Comparison of ENCODE assay signal across 14 cellular contexts in the genomic region with DNA sequence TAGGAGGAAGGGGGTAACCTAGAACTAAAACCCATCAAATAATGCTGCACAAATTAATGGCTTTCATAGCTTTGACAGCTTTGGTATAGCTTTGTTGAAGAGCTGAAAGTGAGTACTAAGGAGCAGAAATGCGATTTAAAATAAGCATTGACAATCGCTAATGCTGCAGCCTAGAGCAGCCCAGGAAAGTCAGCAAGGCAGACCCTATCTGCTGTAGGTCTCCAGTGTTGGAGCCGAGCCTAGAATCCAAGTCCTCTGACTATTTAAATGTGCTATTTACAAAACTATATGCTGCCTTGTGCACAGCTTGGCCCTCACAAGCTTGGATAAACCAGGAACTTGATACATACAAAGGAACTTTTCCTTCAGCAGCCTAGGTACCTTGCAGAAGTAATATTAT.
DNase-seq lines count a peak whose midpoint lies in the region; ATAC-seq, FAIRE-seq and TF ChIP-seq lines count a peak whose summit lies in the region.
"Had no signal": no experiment of that assay in that cellular context is flagged by ENCODE, and none has a peak within 500 bp of the region (broad histone marks: within the 10 kb centered on the region; RNA-seq: fewer than 3 reads in every experiment).

No MANE protein-coding gene starts in this region.

- no peak overlapping the region for H3K27ac Mint-ChIP-seq in CD8-positive, alpha-beta memory T cell

- no peak overlapping the region for H3K4me3 ChIP-seq in left ventricle myocardium inferior
- H3K4me3 ChIP-seq in right cardiac atrium (ENCODE audit: low read length), result no peak overlapping the region
- H3K4me3 ChIP-seq in CD8-positive, alpha-beta memory T cell (ENCODE audit: low read length), result no peak overlapping the region
- no peak overlapping the region for H3K4me3 ChIP-seq in fibroblast of pulmonary artery (replicated peaks; ENCODE audit: low read depth, low read length)
- H3K4me3 ChIP-seq in ascending aorta, result no peak overlapping the region
- H3K4me3 ChIP-seq: BLaER1 treated with 17β-estradiol and CSF1 and Interleukin-3, amounts not matched to agents 10 nM and 100 nM; HAP-1 had no signal

- ATAC-seq in right cardiac atrium, result no peak

- TF ChIP-seq CTCF in left ventricle myocardium inferior (IDR thresholded peaks at IDR 0.05; ENCODE audit: borderline replicate concordance) (no peak), fibroblast of pulmonary artery (IDR thresholded peaks at IDR 0.05; ENCODE audit: low read length, missing control alignments) (no peak), ascending aorta (IDR thresholded peaks at IDR 0.05) (no peak)

- no peaks in the 10 kb centered on the region for H3K27me3 Mint-ChIP-seq in CD8-positive, alpha-beta memory T cell
- H3K27me3 Mint-ChIP-seq: B cell had no signal

- H3K4me1 Mint-ChIP-seq in CD8-positive, alpha-beta memory T cell, result peaks cover 9 to 53% (median 30%) of the 10 kb centered on the region in 3 donors

- H3K4me3 Mint-ChIP-seq in CD8-positive, alpha-beta memory T cell, result no peak overlapping the region
- H3K4me3 Mint-ChIP-seq: B cell had no signal

- intact Hi-C loops in left ventricle myocardium inferior (cut with micrococcal nuclease) (no loop called here), right cardiac atrium (cut with DNase I) (loop anchor here in 1 of 4 donors (10.0 kb wide), 1 partner anchor 99 kb away; no protein-coding TSS in a partner anchor), ascending aorta (cut with DNase I) (no loop called here)

- CTCF ChIA-PET in CD8-positive, alpha-beta memory T cell (lab: Charles Lee), result interaction anchor here (1.2 kb wide), 1 partner anchor 306 kb away, joined by 3 read pairs; no protein-coding TSS in a partner anchor

- POLR2A ChIA-PET in CD8-positive, alpha-beta memory T cell (lab: Charles Lee), result no interaction called here

- DNase-seq in left ventricle myocardium inferior, result no peak
- DNase-seq in right cardiac atrium, result no peak
- DNase-seq in CD8-positive, alpha-beta memory T cell, result no peak
- DNase-seq in H54 (ENCODE audit: insufficient read length, low spot score), result no peak
- peak; percentile 6 for DNase-seq in fibroblast of pulmonary artery (ENCODE audit: low read depth)
- DNase-seq in DMS153 treated with DMSO at 0.1 percent for 48 hours (lab: John Stamatoyannopoulos, UW; ENCODE audit: unreplicated experiment), result no peak
- no peak for DNase-seq in ascending aorta (ENCODE audit: low spot score in 2 of 2)
- DNase-seq: Caco-2, DMS79 had no signal

- TF ChIP-seq POLR2A in H54 (IDR thresholded peaks at IDR 0.05; ENCODE audit: low read depth, low read length), result no peak

- peaks cover 16 to 46% (median 21%) of the 10 kb centered on the region in 3 donors for H3K36me3 Mint-ChIP-seq in CD8-positive, alpha-beta memory T cell

- FAIRE-seq in H54 (lab: Jason Lieb, UNC), result peak; percentile 61
- FAIRE-seq: D721Med, H1 had no signal

- no peaks in the 10 kb centered on the region for H3K27me3 ChIP-seq in left ventricle myocardium inferior (ENCODE audit: low read depth)
- no peaks in the 10 kb centered on the region for H3K27me3 ChIP-seq in right cardiac atrium (ENCODE audit: control insufficient read depth, insufficient read depth)
- no peaks in the 10 kb centered on the region for H3K27me3 ChIP-seq in CD8-positive, alpha-beta memory T cell (ENCODE audit: insufficient read depth, low read length, poor library complexity, severe bottlenecking)
- H3K27me3 ChIP-seq in ascending aorta, result no peaks in the 10 kb centered on the region
- H3K27me3 ChIP-seq: BLaER1 treated with 17β-estradiol and CSF1 and Interleukin-3, amounts not matched to agents 10 nM and 100 nM had no signal

- H3K9me3 ChIP-seq in left ventricle myocardium inferior (replicated peaks), result peaks cover 9% of the 10 kb centered on the region
- no peaks in the 10 kb centered on the region for H3K9me3 ChIP-seq in right cardiac atrium (ENCODE audit: control insufficient read depth, low read length)
- no peaks in the 10 kb centered on the region for H3K9me3 ChIP-seq in CD8-positive, alpha-beta memory T cell (ENCODE audit: low read length)
- H3K9me3 ChIP-seq in ascending aorta, result no peaks in the 10 kb centered on the region
- H3K9me3 ChIP-seq: Caco-2, HAP-1 had no signal

- peaks cover 12% of the 10 kb centered on the region for H3K36me3 ChIP-seq in left ventricle myocardium inferior
- peaks cover 1% of the 10 kb centered on the region for H3K36me3 ChIP-seq in CD8-positive, alpha-beta memory T cell (ENCODE audit: insufficient read depth, low read length)
- peaks cover under 1 to 4% of the 10 kb centered on the region in 2 donors for H3K36me3 ChIP-seq in ascending aorta
- H3K36me3 ChIP-seq: HAP-1 had no signal

- peaks cover 36% of the 10 kb centered on the region for H3K4me1 ChIP-seq in left ventricle myocardium inferior
- H3K4me1 ChIP-seq in right cardiac atrium (ENCODE audit: control insufficient read depth, insufficient read depth, low read length), result peaks cover 6% of the 10 kb centered on the region
- peaks cover 3% of the 10 kb centered on the region for H3K4me1 ChIP-seq in CD8-positive, alpha-beta memory T cell (ENCODE audit: insufficient read depth, low read length)
- peaks cover 3 to 9% of the 10 kb centered on the region in 2 donors for H3K4me1 ChIP-seq in ascending aorta
- H3K4me1 ChIP-seq: Caco-2 had no signal

- WGBS in right cardiac atrium, result 44% methylated on average over 3 of the region's 3 CpGs

- H3K27ac ChIP-seq in left ventricle myocardium inferior (replicated peaks), result peak overlapping the region; percentile 35
- H3K27ac ChIP-seq in right cardiac atrium (ENCODE audit: low read length), result no peak overlapping the region
- H3K27ac ChIP-seq in CD8-positive, alpha-beta memory T cell (ENCODE audit: low read depth, low read length), result peak overlapping the region; percentile 10
- no peak overlapping the region for H3K27ac ChIP-seq in ascending aorta
- H3K27ac ChIP-seq: BLaER1 treated with 17β-estradiol and CSF1 and Interleukin-3, amounts not matched to agents 10 nM and 100 nM had no signal

- peaks cover 0 to 3% (median 0%) of the 10 kb centered on the region in 5 donors for H3K9me3 Mint-ChIP-seq in CD8-positive, alpha-beta memory T cell

Comparison
In these comparisons a context has a peak if more than half of its experiments do, and no peak if none do; other contexts are left out.
1. H3K27ac ChIP-seq: peak in left ventricle myocardium inferior (single experiment) and CD8-positive, alpha-beta memory T cell (single experiment); none in right cardiac atrium (single experiment) and ascending aorta (0 of 2).